ENCODE assay signal across 11 cellular contexts in genomic region chr5:132371603-132371994, GRCh38. TPM values are rescaled to one million over a fixed set of nuclear protein-coding genes. Genes with fewer than 3 reads are reported as not detected.
DNase-seq lines count a peak whose midpoint lies in the region; ATAC-seq, FAIRE-seq and TF ChIP-seq lines count a peak whose summit lies in the region.
"Had no signal": no experiment of that assay in that cellular context is flagged by ENCODE, and none has a peak within 500 bp of the region (broad histone marks: within the 10 kb centered on the region; RNA-seq: fewer than 3 reads in every experiment).

No MANE protein-coding gene starts in this region.

- peak overlapping the region; percentile 8 for H3K27ac ChIP-seq in layer of hippocampus (ENCODE audit: low read depth, low read length)
- H3K27ac ChIP-seq in transverse colon: peak overlapping the region; percentile 12 to 90 (median 34)

- no peaks in the 10 kb centered on the region for H3K9me3 ChIP-seq in transverse colon

- H3K9me3 Mint-ChIP-seq in activated naive CD8-positive, alpha-beta T cell (ENCODE audit: low read depth): no peaks in the 10 kb centered on the region
- H3K9me3 Mint-ChIP-seq in activated naive CD8-positive, alpha-beta T cell treated with anti-CD3 and anti-CD28 coated beads for 36 hours: no peaks in the 10 kb centered on the region
- H3K9me3 Mint-ChIP-seq in activated T-helper 1 cell treated with anti-CD3 and anti-CD28 coated beads, Interleukin-12 subunit alpha, Interleukin-12 subunit beta, Interleukin-2, Interleukin-4 antibody, amounts not matched to agents 30 ng/mL and 10 ng/mL and 1 ng/mL, durations not matched to agents 14 hours and 24 hours and 36 hours: no peaks in the 10 kb centered on the region

- H3K27me3 ChIP-seq in layer of hippocampus (ENCODE audit: control insufficient read depth, insufficient read depth, low read length): no peaks in the 10 kb centered on the region
- H3K27me3 ChIP-seq in transverse colon: no peaks in the 10 kb centered on the region

- peaks cover 29% of the 10 kb centered on the region for H3K4me1 Mint-ChIP-seq in activated naive CD8-positive, alpha-beta T cell (ENCODE audit: low read depth)
- peaks cover 23% of the 10 kb centered on the region for H3K4me1 Mint-ChIP-seq in activated naive CD8-positive, alpha-beta T cell treated with anti-CD3 and anti-CD28 coated beads for 36 hours
- peaks cover 33% of the 10 kb centered on the region for H3K4me1 Mint-ChIP-seq in activated T-helper 1 cell treated with anti-CD3 and anti-CD28 coated beads, Interleukin-12 subunit alpha, Interleukin-12 subunit beta, Interleukin-2, Interleukin-4 antibody, amounts not matched to agents 30 ng/mL and 10 ng/mL and 1 ng/mL, durations not matched to agents 14 hours and 24 hours and 36 hours (ENCODE audit: low read depth)

- H3K4me3 Mint-ChIP-seq in activated naive CD8-positive, alpha-beta T cell: peak overlapping the region; percentile 89
- H3K4me3 Mint-ChIP-seq in activated naive CD8-positive, alpha-beta T cell treated with anti-CD3 and anti-CD28 coated beads for 36 hours: no peak overlapping the region
- peak overlapping the region; percentile 81 for H3K4me3 Mint-ChIP-seq in activated T-helper 1 cell treated with anti-CD3 and anti-CD28 coated beads, Interleukin-12 subunit alpha, Interleukin-12 subunit beta, Interleukin-2, Interleukin-4 antibody, amounts not matched to agents 30 ng/mL and 10 ng/mL and 1 ng/mL, durations not matched to agents 14 hours and 24 hours and 36 hours

- no peak for TF ChIP-seq POLR2A in transverse colon (IDR thresholded peaks at IDR 0.05)
- no peak for TF ChIP-seq POLR2A in erythroblast (IDR thresholded peaks at IDR 0.05; ENCODE audit: low read length)
- TF ChIP-seq POLR2A in GM12892 (IDR thresholded peaks at IDR 0.05; ENCODE audit: low read depth, low read length): no peak

- no peaks in the 10 kb centered on the region for H3K27me3 Mint-ChIP-seq in activated naive CD8-positive, alpha-beta T cell
- no peaks in the 10 kb centered on the region for H3K27me3 Mint-ChIP-seq in activated naive CD8-positive, alpha-beta T cell treated with anti-CD3 and anti-CD28 coated beads for 36 hours
- no peaks in the 10 kb centered on the region for H3K27me3 Mint-ChIP-seq in activated T-helper 1 cell treated with anti-CD3 and anti-CD28 coated beads, Interleukin-12 subunit alpha, Interleukin-12 subunit beta, Interleukin-2, Interleukin-4 antibody, amounts not matched to agents 30 ng/mL and 10 ng/mL and 1 ng/mL, durations not matched to agents 14 hours and 24 hours and 36 hours (ENCODE audit: insufficient read depth)

- peak overlapping the region in 1 of 4 donors; percentile 70 for H3K4me3 ChIP-seq in transverse colon

- intact Hi-C loops in activated T-helper 1 cell treated with anti-CD3 and anti-CD28 coated beads, Interleukin-12 subunit alpha, Interleukin-12 subunit beta, Interleukin-2, Interleukin-4 antibody, amounts not matched to agents 30 ng/mL and 10 ng/mL and 1 ng/mL, durations not matched to agents 14 hours and 24 hours and 36 hours (cut with micrococcal nuclease): no loop called here
- intact Hi-C loops in transverse colon (cut with DNase I; ENCODE audit: low total_unique reads): no loop called here

- H3K4me1 ChIP-seq in transverse colon: peaks cover 5 to 43% (median 37%) of the 10 kb centered on the region in 4 donors

- in situ Hi-C loops in transverse colon (cut with MboI; ENCODE audit: low pct_ligation_motif_present in 1 of 4, low pct_unique_long_range_greater_than_20kb in 1 of 4, low sequenced_read_pairs in 3 of 4): no loop called here

- 91% methylated on average over 5 of the region's 5 CpGs; no CpG with 5 or more reads in 1 of the 2 donors for WGBS in transverse colon (ENCODE audit: low coverage in 1 of 2), 2 donors

- TF ChIP-seq EP300 in transverse colon (IDR thresholded peaks at IDR 0.05; ENCODE audit: low read depth): no peak

- H3K36me3 Mint-ChIP-seq in activated naive CD8-positive, alpha-beta T cell: no peaks in the 10 kb centered on the region
- H3K36me3 Mint-ChIP-seq in activated naive CD8-positive, alpha-beta T cell treated with anti-CD3 and anti-CD28 coated beads for 36 hours: peaks cover 3% of the 10 kb centered on the region
- H3K36me3 Mint-ChIP-seq in activated T-helper 1 cell treated with anti-CD3 and anti-CD28 coated beads, Interleukin-12 subunit alpha, Interleukin-12 subunit beta, Interleukin-2, Interleukin-4 antibody, amounts not matched to agents 30 ng/mL and 10 ng/mL and 1 ng/mL, durations not matched to agents 14 hours and 24 hours and 36 hours (ENCODE audit: low read depth): no peaks in the 10 kb centered on the region

- no peak for ATAC-seq in GM18511 (IDR thresholded peaks at IDR 0.05; ENCODE audit: unreplicated experiment)

- no peak for DNase-seq in activated naive CD8-positive, alpha-beta T cell treated with anti-CD3 and anti-CD28 coated beads for 36 hours
- no peak for DNase-seq in activated T-helper 1 cell treated with anti-CD3 and anti-CD28 coated beads, Interleukin-12 subunit alpha, Interleukin-12 subunit beta, Interleukin-2, Interleukin-4 antibody, amounts not matched to agents 30 ng/mL and 10 ng/mL and 1 ng/mL, durations not matched to agents 14 hours and 24 hours and 36 hours (ENCODE audit: low spot score)
- DNase-seq in transverse colon: no peak
- no peak for DNase-seq in erythroblast (lab: John Stamatoyannopoulos, UW)
- no peak for DNase-seq in GM12892 (ENCODE audit: insufficient read length)
- DNase-seq: NCI-H2107; stimulated activated CD4-positive, alpha-beta T cell treated with anti-CD3 and anti-CD28 coated beads, Interleukin-12 subunit alpha, Interleukin-12 subunit beta, amount 100 ng/mL, for 4 hours had no signal

- no peaks in the 10 kb centered on the region for H3K36me3 ChIP-seq in transverse colon

- peak overlapping the region; percentile 54 for H3K27ac Mint-ChIP-seq in activated naive CD8-positive, alpha-beta T cell
- no peak overlapping the region for H3K27ac Mint-ChIP-seq in activated naive CD8-positive, alpha-beta T cell treated with anti-CD3 and anti-CD28 coated beads for 36 hours
- H3K27ac Mint-ChIP-seq in activated T-helper 1 cell treated with anti-CD3 and anti-CD28 coated beads, Interleukin-12 subunit alpha, Interleukin-12 subunit beta, Interleukin-2, Interleukin-4 antibody, amounts not matched to agents 30 ng/mL and 10 ng/mL and 1 ng/mL, durations not matched to agents 14 hours and 24 hours and 36 hours: no peak overlapping the region

- no peak for FAIRE-seq in GM12892 (lab: Jason Lieb, UNC)
- FAIRE-seq: G401.6 had no signal

- TF ChIP-seq CTCF in transverse colon (IDR thresholded peaks at IDR 0.05): no peak

RNA-seq across cellular contexts. Expression of gene SLC22A5, which starts 2.1 kb away (rescaled TPM):
- total RNA-seq in activated naive CD8-positive, alpha-beta T cell treated with anti-CD3 and anti-CD28 coated beads for 36 hours: 1 to 10 TPM; 3.7 to 4.5 TPM
- total RNA-seq in activated T-helper 1 cell treated with anti-CD3 and anti-CD28 coated beads, Interleukin-12 subunit alpha, Interleukin-12 subunit beta, Interleukin-2, Interleukin-4 antibody, amounts not matched to agents 30 ng/mL and 10 ng/mL and 1 ng/mL, durations not matched to agents 14 hours and 24 hours and 36 hours: 4.3 and 6.2 TPM in 2 replicates
- total RNA-seq in transverse colon: 100 to 1,000 TPM in 1 of 4 donors, 10 to 100 TPM in 3; 34.6 to 129 (median 67.8) TPM
- 1.5 TPM for polyA plus RNA-seq in GM12892 (2012; ENCODE audit: missing spikeins)
